ENCODE assay signal across 21 cellular contexts in genomic region chr2:188588235-188588634, GRCh38.
"Had no signal": no experiment of that assay in that cellular context is flagged by ENCODE, and none has a peak within 500 bp of the region (broad histone marks: within the 10 kb centered on the region; RNA-seq: fewer than 3 reads in every experiment).

No MANE protein-coding gene starts in this region.

- DNase-seq: activated CD4-positive, alpha-beta memory T cell treated with anti-CD3 and anti-CD28 coated beads, Interleukin-2, amount 10 ng/mL, durations not matched to agents 7 days and 5 days; activated CD4-positive, alpha-beta T cell treated with anti-CD3 and anti-CD28 coated beads for 48 hours; activated effector memory CD4-positive, alpha-beta T cell treated with Interleukin-2 at 50 U/mL for 16 hours; activated naive CD4-positive, alpha-beta T cell treated with anti-CD3 and anti-CD28 coated beads for 36 hours; activated T-cell treated with anti-CD3 and anti-CD28 coated beads, Interleukin-2, amount 50 U/mL, for 72 hours; body of pancreas; colonic mucosa; dorsolateral prefrontal cortex; immature natural killer cell; lower lobe of right lung; mesendoderm; naive B cell; nucleus accumbens; posterior cingulate gyrus; right lobe of liver; stimulated activated CD4-positive, alpha-beta T cell treated with anti-CD3 and anti-CD28 coated beads, Interleukin-2, amount 100 ng/mL, for 48 hours; stimulated activated naive CD4-positive, alpha-beta T cell had no signal

- H3K27me3 ChIP-seq: body of pancreas, colonic mucosa, dorsolateral prefrontal cortex, esophagus muscularis mucosa, right lobe of liver had no signal

- H3K36me3 ChIP-seq: colonic mucosa, esophagus muscularis mucosa, lower lobe of right lung, right lobe of liver had no signal

- H3K9me3 Mint-ChIP-seq: activated CD4-positive, alpha-beta memory T cell treated with anti-CD3 and anti-CD28 coated beads, Interleukin-2, amount 10 ng/mL, durations not matched to agents 7 days and 5 days; activated naive CD4-positive, alpha-beta T cell treated with anti-CD3 and anti-CD28 coated beads for 36 hours; activated T-cell treated with anti-CD3 and anti-CD28 coated beads, Interleukin-2, amount 50 U/mL, for 72 hours; type B pancreatic cell had no signal

- H3K4me3 Mint-ChIP-seq: activated CD4-positive, alpha-beta memory T cell treated with anti-CD3 and anti-CD28 coated beads, Interleukin-2, amount 10 ng/mL, durations not matched to agents 7 days and 5 days; activated naive CD4-positive, alpha-beta T cell treated with anti-CD3 and anti-CD28 coated beads for 36 hours; activated T-cell treated with anti-CD3 and anti-CD28 coated beads, Interleukin-2, amount 50 U/mL, for 72 hours; immature natural killer cell; naive B cell; type B pancreatic cell had no signal

- ATAC-seq: activated T-cell treated with anti-CD3 and anti-CD28 coated beads, Interleukin-2, amount 50 U/mL, for 72 hours; body of pancreas; left lobe of liver; lower lobe of right lung; right lobe of liver had no signal

- H3K4me1 Mint-ChIP-seq: activated CD4-positive, alpha-beta memory T cell treated with anti-CD3 and anti-CD28 coated beads, Interleukin-2, amount 10 ng/mL, durations not matched to agents 7 days and 5 days; immature natural killer cell; naive B cell had no signal

- H3K27ac Mint-ChIP-seq: activated CD4-positive, alpha-beta memory T cell treated with anti-CD3 and anti-CD28 coated beads, Interleukin-2, amount 10 ng/mL, durations not matched to agents 7 days and 5 days; activated naive CD4-positive, alpha-beta T cell treated with anti-CD3 and anti-CD28 coated beads for 36 hours; activated T-cell treated with anti-CD3 and anti-CD28 coated beads, Interleukin-2, amount 50 U/mL, for 72 hours; immature natural killer cell; naive B cell; type B pancreatic cell had no signal

- H3K36me3 Mint-ChIP-seq: immature natural killer cell, naive B cell had no signal

- H3K27me3 Mint-ChIP-seq: activated CD4-positive, alpha-beta memory T cell treated with anti-CD3 and anti-CD28 coated beads, Interleukin-2, amount 10 ng/mL, durations not matched to agents 7 days and 5 days; naive B cell; type B pancreatic cell had no signal

- H3K4me3 ChIP-seq: body of pancreas, colonic mucosa, dorsolateral prefrontal cortex, esophagus muscularis mucosa, lower lobe of right lung, right lobe of liver, thoracic aorta had no signal

- H3K4me1 ChIP-seq: body of pancreas, colonic mucosa, esophagus muscularis mucosa, lower lobe of right lung, right lobe of liver had no signal

- H3K27ac ChIP-seq: body of pancreas, colonic mucosa, dorsolateral prefrontal cortex, esophagus muscularis mucosa, lower lobe of right lung, right lobe of liver had no signal

- H3K9me3 ChIP-seq: body of pancreas, colonic mucosa, esophagus muscularis mucosa, lower lobe of right lung, right lobe of liver, thoracic aorta had no signal
